In genomic region chr1:171869097-171869496, GRCh38 we compare ENCODE assay signal across 24 cellular contexts. TPM values are rescaled to one million over a fixed set of nuclear protein-coding genes. Genes with fewer than 3 reads are reported as not detected.
DNase-seq lines count a peak whose midpoint lies in the region; ATAC-seq and TF ChIP-seq lines count a peak whose summit lies in the region.
"Had no signal": no experiment of that assay in that cellular context is flagged by ENCODE, and none has a peak within 500 bp of the region (broad histone marks: within the 10 kb centered on the region; RNA-seq: fewer than 3 reads in every experiment).

No MANE protein-coding gene starts in this region.

- H3K27me3 Mint-ChIP-seq in nephron (ENCODE audit: low read depth) (no peaks in the 10 kb centered on the region), T-helper 17 cell (peaks cover 20% of the 10 kb centered on the region)
- H3K27me3 Mint-ChIP-seq: stimulated activated naive CD8-positive, alpha-beta T cell treated with anti-CD3 and anti-CD28 coated beads, Interleukin-15, Interleukin-2, amounts not matched to agents 100 ng/mL and 50 ng/mL, for 24 hours had no signal

- no peaks in the 10 kb centered on the region for H3K9me3 Mint-ChIP-seq in nephron
- H3K9me3 Mint-ChIP-seq: neural crest cell; stimulated activated naive CD8-positive, alpha-beta T cell treated with anti-CD3 and anti-CD28 coated beads, Interleukin-15, Interleukin-2, amounts not matched to agents 100 ng/mL and 50 ng/mL, for 24 hours had no signal

- TF ChIP-seq CTCF in choroid plexus epithelial cell (conservative IDR thresholded peaks at IDR 0.05; ENCODE audit: low read depth, low read length) (no peak), nephron (IDR thresholded peaks at IDR 0.05; ENCODE audit: unreplicated experiment in 3 of 3) (no peak)

- peaks cover 9% of the 10 kb centered on the region for H3K4me1 Mint-ChIP-seq in nephron
- peaks cover 5% of the 10 kb centered on the region for H3K4me1 Mint-ChIP-seq in T-helper 17 cell

- H3K4me3 Mint-ChIP-seq in nephron (no peak overlapping the region), T-helper 17 cell (no peak overlapping the region)
- H3K4me3 Mint-ChIP-seq: neural crest cell; stimulated activated naive CD8-positive, alpha-beta T cell treated with anti-CD3 and anti-CD28 coated beads, Interleukin-15, Interleukin-2, amounts not matched to agents 100 ng/mL and 50 ng/mL, for 24 hours had no signal

- TF ChIP-seq EP300 in Ishikawa (IDR thresholded peaks at IDR 0.05; ENCODE audit: borderline replicate concordance): no peak

- DNase-seq in NCI-H2081 (lab: John Stamatoyannopoulos, UW): peak; percentile 2 to 8
- DNase-seq in NCI-H2081 treated with DMSO at 0.1 percent for 48 hours (lab: John Stamatoyannopoulos, UW): no peak
- peak; percentile 4 for DNase-seq in choroid plexus epithelial cell (ENCODE audit: low read depth)
- DNase-seq in T-helper 17 cell: no peak
- DNase-seq: activated CD4-positive, alpha-beta T cell treated with anti-CD3 and anti-CD28 coated beads, Interleukin-2, amount 50 U/mL, for 4 hours; activated naive CD4-positive, alpha-beta T cell; activated T-cell treated with anti-CD3 and anti-CD28 coated beads for 4 hours; H7; kidney; NCI-H524 treated with DMSO at 0.1 percent for 48 hours; OCI-M1; SIG-M5; small intestine; stimulated activated CD4-positive, alpha-beta T cell treated with anti-CD3 and anti-CD28 coated beads, Interleukin-2, amount 100 ng/mL, for 48 hours; T-helper 2 cell; trophoblast cell; WERI-Rb-1 had no signal

- peak overlapping the region; percentile 41 to 74 (median 66) for H3K27ac Mint-ChIP-seq in nephron
- H3K27ac Mint-ChIP-seq in T-helper 17 cell: no peak overlapping the region
- H3K27ac Mint-ChIP-seq: stimulated activated naive CD8-positive, alpha-beta T cell treated with anti-CD3 and anti-CD28 coated beads, Interleukin-15, Interleukin-2, amounts not matched to agents 100 ng/mL and 50 ng/mL, for 24 hours had no signal

- H3K4me3 ChIP-seq in choroid plexus epithelial cell (ENCODE audit: low read depth, low read length): no peak overlapping the region

- no peaks in the 10 kb centered on the region for H3K9me3 ChIP-seq in T-helper 17 cell (ENCODE audit: control insufficient read depth, low read length, poor library complexity, severe bottlenecking)

- ATAC-seq in GM19035 (IDR thresholded peaks at IDR 0.05; ENCODE audit: unreplicated experiment) (no peak), GM21529 (IDR thresholded peaks at IDR 0.05; ENCODE audit: unreplicated experiment) (no peak), T-helper 17 cell (no peak)
- ATAC-seq: HepG2 had no signal

- TF ChIP-seq RAD21 in Ishikawa (IDR thresholded peaks at IDR 0.05; ENCODE audit: low read depth): no peak

- H3K36me3 Mint-ChIP-seq in nephron (ENCODE audit: low read depth) (no peaks in the 10 kb centered on the region), T-helper 17 cell (ENCODE audit: low read depth) (peaks cover 2% of the 10 kb centered on the region)

TF ChIP-seq in Ishikawa, 13 proteins besides CTCF, POLR2A, EP300 and RAD21:
- TF ChIP-seq NFIC (IDR thresholded peaks at IDR 0.05) (peak; percentile 72), EGR1 (IDR thresholded peaks at IDR 0.05) (no peak)
TF ChIP-seq in Ishikawa: peak in this region for 1.

RNA-seq across cellular contexts. Expression of gene DNM3, which starts 27.8 kb away (rescaled TPM):
- total RNA-seq in T-helper 17 cell: 10 to 100 TPM in 1 of 2 donors, 1 to 10 TPM in 1; 3.2 to 22.5 TPM
- total RNA-seq: HepG2 had no signal

Comparison
In these comparisons a context has a peak if more than half of its experiments do, and no peak if none do; other contexts are left out.
1. DNase-seq: peak in NCI-H2081 (2 of 2) and choroid plexus epithelial cell (single experiment); none in NCI-H2081 treated with DMSO at 0.1 percent for 48 hours (single experiment) and T-helper 17 cell (0 of 3).